22 cellular contexts compared by ENCODE assay signal in genomic region chr15:89363133-89363532, GRCh38. TPM values are rescaled to one million over a fixed set of nuclear protein-coding genes. Genes with fewer than 3 reads are reported as not detected.
DNase-seq lines count a peak whose midpoint lies in the region; ATAC-seq and TF ChIP-seq lines count a peak whose summit lies in the region.
"Had no signal": no experiment of that assay in that cellular context is flagged by ENCODE, and none has a peak within 500 bp of the region (broad histone marks: within the 10 kb centered on the region; RNA-seq: fewer than 3 reads in every experiment).

No MANE protein-coding gene starts in this region.

- H3K27ac ChIP-seq in dorsolateral prefrontal cortex = peak overlapping the region in 46 of 59 donors; percentile 2 to 94 (median 86)
- H3K27ac ChIP-seq: neutrophil, suprapubic skin had no signal

- H3K27me3 Mint-ChIP-seq in activated naive CD8-positive, alpha-beta T cell = peaks cover 50% of the 10 kb centered on the region
- peaks cover 77% of the 10 kb centered on the region for H3K27me3 Mint-ChIP-seq in activated naive CD8-positive, alpha-beta T cell treated with anti-CD3 and anti-CD28 coated beads, Interleukin-2, amount 50 U/mL, for 24 hours
- H3K27me3 Mint-ChIP-seq in type B pancreatic cell (peaks cover 90% of the 10 kb centered on the region), osteocyte (ENCODE audit: unreplicated experiment) (peaks cover 82% of the 10 kb centered on the region)

- H3K4me3 Mint-ChIP-seq in activated naive CD8-positive, alpha-beta T cell = peak overlapping the region; percentile 22
- H3K4me3 Mint-ChIP-seq in activated naive CD8-positive, alpha-beta T cell treated with anti-CD3 and anti-CD28 coated beads, Interleukin-2, amount 50 U/mL, for 24 hours = no peak overlapping the region
- peak overlapping the region; percentile 40 for H3K4me3 Mint-ChIP-seq in type B pancreatic cell
- H3K4me3 Mint-ChIP-seq in osteocyte (ENCODE audit: unreplicated experiment) = no peak overlapping the region

- intact Hi-C loops in dorsolateral prefrontal cortex (cut with DNase I) = loop anchor here in 1 of 2 donors (5.0 kb wide), 1 partner anchor 34 kb away; no protein-coding TSS in a partner anchor

- H3K36me3 Mint-ChIP-seq in activated naive CD8-positive, alpha-beta T cell = no peaks in the 10 kb centered on the region
- H3K36me3 Mint-ChIP-seq in activated naive CD8-positive, alpha-beta T cell treated with anti-CD3 and anti-CD28 coated beads, Interleukin-2, amount 50 U/mL, for 24 hours (ENCODE audit: low read depth) = no peaks in the 10 kb centered on the region
- H3K36me3 Mint-ChIP-seq in type B pancreatic cell (no peaks in the 10 kb centered on the region), osteocyte (ENCODE audit: unreplicated experiment) (no peaks in the 10 kb centered on the region)

- TF ChIP-seq CTCF in dorsolateral prefrontal cortex (IDR thresholded peaks at IDR 0.05 in 54 of 56, conservative IDR thresholded peaks at IDR 0.05 in 2 of 56; ENCODE audit: low read depth in 1 of 56, partially characterized antibody in 56 of 56) (no peak), type B pancreatic cell (conservative IDR thresholded peaks at IDR 0.05) (no peak), osteocyte (IDR thresholded peaks at IDR 0.05) (no peak)

- ATAC-seq in activated naive CD8-positive, alpha-beta T cell treated with anti-CD3 and anti-CD28 coated beads, Interleukin-2, amount 50 U/mL, for 24 hours = no peak
- ATAC-seq in GM19023 (IDR thresholded peaks at IDR 0.05; ENCODE audit: unreplicated experiment) (no peak), HG03571 (IDR thresholded peaks at IDR 0.05; ENCODE audit: unreplicated experiment) (no peak)

- H3K27ac Mint-ChIP-seq in activated naive CD8-positive, alpha-beta T cell = no peak overlapping the region
- no peak overlapping the region for H3K27ac Mint-ChIP-seq in activated naive CD8-positive, alpha-beta T cell treated with anti-CD3 and anti-CD28 coated beads, Interleukin-2, amount 50 U/mL, for 24 hours
- H3K27ac Mint-ChIP-seq in type B pancreatic cell (no peak overlapping the region), osteocyte (ENCODE audit: unreplicated experiment) (no peak overlapping the region)

- no peak for DNase-seq in activated naive CD8-positive, alpha-beta T cell treated with anti-CD3 and anti-CD28 coated beads, Interleukin-2, amount 50 U/mL, for 24 hours
- peak; percentile 49 to 75 for DNase-seq in NOMO-1 (lab: John Stamatoyannopoulos, UW; ENCODE audit: unreplicated experiment in 2 of 2)
- no peak for DNase-seq in dorsolateral prefrontal cortex
- DNase-seq in type B pancreatic cell (ENCODE audit: extremely low spot score, unreplicated experiment) = no peak
- DNase-seq in osteocyte (ENCODE audit: extremely low spot score, unreplicated experiment) = no peak
- DNase-seq: activated CD4-positive, alpha-beta T cell treated with anti-CD3 and anti-CD28 coated beads, Interleukin-2, amount 50 U/mL, for 1 hour; activated effector memory CD4-positive, alpha-beta T cell treated with anti-CD3 and anti-CD28 coated beads, Interleukin-2, amount 50 U/mL, for 16 hours; amniotic stem cell; central memory CD4-positive, alpha-beta T cell; COR-L47; EL; GOT3; mesendoderm; NCI-H1694; NCI-H2227 treated with DMSO at 0.1 percent for 48 hours; RPMI8226; stimulated activated CD4-positive, alpha-beta T cell treated with anti-CD3 and anti-CD28 coated beads, Interleukin-12 subunit alpha, Interleukin-12 subunit beta, amount 100 ng/mL, for 4 hours had no signal

- H3K4me1 Mint-ChIP-seq in activated naive CD8-positive, alpha-beta T cell (ENCODE audit: low read depth) = peaks cover 20% of the 10 kb centered on the region
- H3K4me1 Mint-ChIP-seq in activated naive CD8-positive, alpha-beta T cell treated with anti-CD3 and anti-CD28 coated beads, Interleukin-2, amount 50 U/mL, for 24 hours = peaks cover 25% of the 10 kb centered on the region
- H3K4me1 Mint-ChIP-seq in type B pancreatic cell (ENCODE audit: unreplicated experiment) (no peaks in the 10 kb centered on the region), osteocyte (ENCODE audit: unreplicated experiment) (peaks cover 10% of the 10 kb centered on the region)

- H3K27me3 ChIP-seq in dorsolateral prefrontal cortex = peaks cover 0 to 82% (median 27%) of the 10 kb centered on the region in 45 donors

- no peaks in the 10 kb centered on the region for H3K9me3 Mint-ChIP-seq in activated naive CD8-positive, alpha-beta T cell (ENCODE audit: low read depth)
- H3K9me3 Mint-ChIP-seq in activated naive CD8-positive, alpha-beta T cell treated with anti-CD3 and anti-CD28 coated beads, Interleukin-2, amount 50 U/mL, for 24 hours = no peaks in the 10 kb centered on the region
- H3K9me3 Mint-ChIP-seq in type B pancreatic cell (no peaks in the 10 kb centered on the region), osteocyte (ENCODE audit: unreplicated experiment) (no peaks in the 10 kb centered on the region)

- H3K4me3 ChIP-seq in dorsolateral prefrontal cortex = peak overlapping the region; percentile 24 to 78 (median 66)

RNA-seq across cellular contexts. Expression of gene POLG, which starts 28.5 kb away (rescaled TPM):
- 10 to 100 TPM; 42.1 to 75.8 (median 58.1) TPM for total RNA-seq in dorsolateral prefrontal cortex
- 55.0 and 59.0 TPM in 2 replicates for total RNA-seq in type B pancreatic cell (ENCODE audit: low replicate concordance)
- total RNA-seq in osteocyte = 52.0 and 60.8 TPM in 2 replicates

Comparison
In these comparisons a context has a peak if more than half of its experiments do, and no peak if none do; other contexts are left out.
1. H3K4me3 Mint-ChIP-seq: peak in activated naive CD8-positive, alpha-beta T cell (single experiment) and type B pancreatic cell (single experiment); none in activated naive CD8-positive, alpha-beta T cell treated with anti-CD3 and anti-CD28 coated beads, Interleukin-2, amount 50 U/mL, for 24 hours (single experiment) and osteocyte (single experiment).
2. DNase-seq: peak in NOMO-1 (2 of 2); none in activated naive CD8-positive, alpha-beta T cell treated with anti-CD3 and anti-CD28 coated beads, Interleukin-2, amount 50 U/mL, for 24 hours (single experiment), dorsolateral prefrontal cortex (0 of 10), type B pancreatic cell (single experiment) and osteocyte (single experiment).